In the genomic region with DNA sequence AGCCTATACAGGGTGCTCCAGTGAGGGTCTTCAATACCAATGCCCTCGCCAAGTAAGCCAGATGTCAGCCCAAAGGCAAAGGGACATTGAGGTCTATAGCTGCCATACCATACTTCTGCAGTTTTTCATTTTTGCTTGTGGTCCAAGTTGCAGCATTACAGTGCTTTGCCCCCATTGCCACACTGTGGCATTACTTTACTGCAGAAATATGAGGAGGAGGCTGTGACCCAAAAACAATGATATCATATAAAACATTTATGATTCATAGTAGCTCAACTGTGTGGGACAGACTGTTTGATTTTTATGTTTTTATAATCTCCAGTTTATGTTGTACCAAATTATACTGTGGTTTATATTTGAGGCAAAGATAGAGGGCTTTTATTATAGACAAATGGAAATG, we compare ENCODE assay signal across 31 cellular contexts.
DNase-seq lines count a peak whose midpoint lies in the region; ATAC-seq and TF ChIP-seq lines count a peak whose summit lies in the region.
"Had no signal": no experiment of that assay in that cellular context is flagged by ENCODE, and none has a peak within 500 bp of the region (broad histone marks: within the 10 kb centered on the region; RNA-seq: fewer than 3 reads in every experiment).

No MANE protein-coding gene starts in this region.

- TF ChIP-seq CTCF in IMR-90 (conservative IDR thresholded peaks at IDR 0.05; ENCODE audit: low read depth, low read length), result no peak
- TF ChIP-seq CTCF in cardiac fibroblast (IDR thresholded peaks at IDR 0.05; ENCODE audit: low read depth, low read length), result no peak
- no peak for TF ChIP-seq CTCF in foreskin fibroblast (IDR thresholded peaks at IDR 0.05; ENCODE audit: low read depth, low read length)
- TF ChIP-seq CTCF in WTC11 (IDR thresholded peaks at IDR 0.05), result no peak
- TF ChIP-seq CTCF in progenitor cell of endocrine pancreas (IDR thresholded peaks at IDR 0.05; ENCODE audit: unreplicated experiment), result no peak

- no peak overlapping the region for H3K27ac ChIP-seq in IMR-90 (ENCODE audit: insufficient read depth, low read length)
- H3K27ac ChIP-seq: breast epithelium, epithelial cell of prostate, lower lobe of right lung, neutrophil, skin epidermis had no signal

- H2BK20ac ChIP-seq in IMR-90 (ENCODE audit: low read depth, low read length), result no peak overlapping the region

- dilution Hi-C loops in IMR-90 (cut with HindIII; ENCODE audit: low sequenced_read_pairs, unreplicated experiment), result no loop called here

- H3K36me3 Mint-ChIP-seq in WTC11, result peaks cover 8% of the 10 kb centered on the region
- peaks cover 5% of the 10 kb centered on the region for H3K36me3 Mint-ChIP-seq in progenitor cell of endocrine pancreas (ENCODE audit: insufficient read depth)

- H4K8ac ChIP-seq in IMR-90 (ENCODE audit: low read depth in 2 of 2, low read length in 2 of 2), result no peak overlapping the region

- no peaks in the 10 kb centered on the region for H4K20me1 ChIP-seq in IMR-90 (ENCODE audit: insufficient read depth, low read length)

- no peak for TF ChIP-seq RAD21 in IMR-90 (IDR thresholded peaks at IDR 0.05; ENCODE audit: low read length)

- no peaks in the 10 kb centered on the region for H3K27me3 ChIP-seq in IMR-90 (ENCODE audit: control insufficient read depth, insufficient read depth, low read length)
- H3K27me3 ChIP-seq: breast epithelium, neutrophil had no signal

- DNase-seq in IMR-90 (peak; percentile 45), cardiac fibroblast (ENCODE audit: low read depth in 2 of 2) (peak; percentile 18 to 67), foreskin fibroblast (peak; percentile 5 to 27), WTC11 (ENCODE audit: low spot score) (no peak), progenitor cell of endocrine pancreas (ENCODE audit: low spot score, unreplicated experiment) (no peak), NCI-H2029 treated with DMSO at 0.1 percent for 48 hours (lab: John Stamatoyannopoulos, UW) (no peak)
- DNase-seq: activated CD4-positive, alpha-beta T cell treated with anti-CD3 and anti-CD28 coated beads, Interleukin-2, amount 50 U/mL, for 4 hours; activated naive CD4-positive, alpha-beta T cell treated with Interleukin-2 at 50 U/mL for 16 hours; activated T-cell treated with anti-CD3 and anti-CD28 coated beads, Interleukin-2, amount 50 U/mL, for 72 hours; Caco-2; DMS79; effector CD8-positive, alpha-beta T cell; GDM1; lower lobe of right lung; midbrain; naive thymus-derived CD4-positive, alpha-beta T cell; NCI-H1048; NCI-H1694 treated with DMSO at 0.1 percent for 48 hours; NCI-H2171; NCI-H510A treated with DMSO at 0.1 percent for 48 hours; OCI-M1; substantia nigra; T-helper 17 cell; trophoblast cell had no signal

- no peak overlapping the region for H3K9ac ChIP-seq in IMR-90 (ENCODE audit: low read depth, low read length)

- H3K9me3 Mint-ChIP-seq in WTC11, result no peaks in the 10 kb centered on the region
- no peaks in the 10 kb centered on the region for H3K9me3 Mint-ChIP-seq in progenitor cell of endocrine pancreas (ENCODE audit: low read depth)
- H3K9me3 Mint-ChIP-seq: activated T-cell treated with anti-CD3 and anti-CD28 coated beads, Interleukin-2, amount 50 U/mL, for 72 hours; CD14-positive monocyte; naive thymus-derived CD4-positive, alpha-beta T cell; stimulated activated memory B cell treated with anti-CD40 and anti-IgM and Interleukin-4, amounts not matched to agents 10 μg/mL and 1 μg/mL and 100 μg/mL, for 72 hours had no signal

- POLR2A ChIA-PET in IMR-90 (lab: Charles Lee; ENCODE audit: unreplicated experiment), result no interaction called here
- POLR2A ChIA-PET in WTC11 (lab: Charles Lee), result no interaction called here

- H2BK5ac ChIP-seq in IMR-90 (ENCODE audit: low read depth, low read length, poor library complexity, severe bottlenecking), result no peak overlapping the region

- no peak overlapping the region for H4K5ac ChIP-seq in IMR-90 (ENCODE audit: low read depth, low read length)

- no peak overlapping the region for H4K91ac ChIP-seq in IMR-90 (ENCODE audit: insufficient read depth, low read depth, low read length)

- peak; percentile 54 for ATAC-seq in IMR-90 (ENCODE audit: low read depth)
- no peak for ATAC-seq in WTC11
- no peak for ATAC-seq in HG03108 (IDR thresholded peaks at IDR 0.05; ENCODE audit: unreplicated experiment)
- ATAC-seq: activated T-cell treated with anti-CD3 and anti-CD28 coated beads, Interleukin-2, amount 50 U/mL, for 72 hours; lower lobe of right lung; naive thymus-derived CD4-positive, alpha-beta T cell; stimulated activated memory B cell treated with anti-CD40 and anti-IgM and Interleukin-4, amounts not matched to agents 10 μg/mL and 1 μg/mL and 100 μg/mL, for 72 hours; T-helper 17 cell had no signal

- H3K79me1 ChIP-seq in IMR-90 (ENCODE audit: low read depth in 1 of 2, low read length in 2 of 2), result no peaks in the 10 kb centered on the region

- H3K4me1 ChIP-seq in IMR-90 (ENCODE audit: control insufficient read depth, insufficient read depth, low read length), result peaks cover 2% of the 10 kb centered on the region; the same call in 1 of the 2 replicates
- H3K4me1 ChIP-seq: breast epithelium, Caco-2, lower lobe of right lung had no signal

- BruUV-seq in IMR-90 (replicated peaks; lab: Mats Ljungman, UMichigan), result no TSS peak

- peaks cover 3% of the 10 kb centered on the region; the same call in 1 of the 2 replicates for H3K9me1 ChIP-seq in IMR-90 (ENCODE audit: insufficient read depth, low read length)

- no peak overlapping the region for H2BK120ac ChIP-seq in IMR-90 (ENCODE audit: low read depth, low read length)

- H3K36me3 ChIP-seq in IMR-90 (ENCODE audit: control insufficient read depth, insufficient read depth, low read length), result 0 out of 2 replicates have a peak, but pooled peaks cover 2% of the 10 kb centered on the region

- H3K4ac ChIP-seq in IMR-90 (ENCODE audit: low read depth, low read length), result no peak overlapping the region

- no peak overlapping the region for H3K23ac ChIP-seq in IMR-90 (ENCODE audit: low read depth, low read length)

- no CpG with 5 or more reads among the region's 1 CpG for WGBS in IMR-90 (ENCODE audit: extremely low coverage in 2 of 2, insufficient read length in 1 of 2), 2 experiments

- H3K27me3 Mint-ChIP-seq in WTC11 (ENCODE audit: low read depth) (no peaks in the 10 kb centered on the region), progenitor cell of endocrine pancreas (no peaks in the 10 kb centered on the region)
- H3K27me3 Mint-ChIP-seq: naive thymus-derived CD4-positive, alpha-beta T cell; stimulated activated memory B cell treated with anti-CD40 and anti-IgM and Interleukin-4, amounts not matched to agents 10 μg/mL and 1 μg/mL and 100 μg/mL, for 72 hours; T-helper 17 cell had no signal

- no peak overlapping the region for H3K4me2 ChIP-seq in IMR-90 (ENCODE audit: low read depth, low read length)

- intact Hi-C loops in IMR-90 (cut with micrococcal nuclease), result loop anchor here (10.0 kb wide), 1 partner anchor 943 kb away; no protein-coding TSS in a partner anchor

- H2AK9ac ChIP-seq in IMR-90 (replicated peaks; ENCODE audit: low read depth, low read length, poor library complexity), result no peak overlapping the region

- in situ Hi-C loops in IMR-90 (cut with MboI; ENCODE audit: low sequenced_read_pairs), result loop anchor here (25.0 kb wide), 1 partner anchor 971 kb away; the partner anchor contains the start of gene GPR135

- no peaks in the 10 kb centered on the region for H3K4me1 Mint-ChIP-seq in WTC11
- no peaks in the 10 kb centered on the region for H3K4me1 Mint-ChIP-seq in progenitor cell of endocrine pancreas (ENCODE audit: low read depth)
- H3K4me1 Mint-ChIP-seq: stimulated activated memory B cell treated with anti-CD40 and anti-IgM and Interleukin-4, amounts not matched to agents 10 μg/mL and 1 μg/mL and 100 μg/mL, for 72 hours; T-helper 17 cell had no signal

- H3K14ac ChIP-seq in IMR-90 (replicated peaks; ENCODE audit: low read depth, low read length), result no peak overlapping the region

- H2AK5ac ChIP-seq in IMR-90 (ENCODE audit: low read depth, low read length), result no peak overlapping the region

- H3K9me3 ChIP-seq in IMR-90 (ENCODE audit: control insufficient read depth, insufficient read depth, low read length), result no peaks in the 10 kb centered on the region
- H3K9me3 ChIP-seq: breast epithelium, Caco-2, lower lobe of right lung, neutrophil had no signal

- no peak overlapping the region for H2AFZ ChIP-seq in IMR-90 (replicated peaks; ENCODE audit: low read length, poor library complexity)

- no peak overlapping the region for H3K56ac ChIP-seq in IMR-90 (ENCODE audit: extremely low read depth, insufficient read depth, low read length)

- TF ChIP-seq POLR2A in IMR-90 (IDR thresholded peaks at IDR 0.05; ENCODE audit: low read depth, low read length), result no peak

- H2BK15ac ChIP-seq in IMR-90 (ENCODE audit: low read depth, low read length), result no peak overlapping the region

- H3K27ac Mint-ChIP-seq in WTC11, result no peak overlapping the region
- no peak overlapping the region for H3K27ac Mint-ChIP-seq in progenitor cell of endocrine pancreas
- H3K27ac Mint-ChIP-seq: activated T-cell treated with anti-CD3 and anti-CD28 coated beads, Interleukin-2, amount 50 U/mL, for 72 hours; CD14-positive monocyte; naive thymus-derived CD4-positive, alpha-beta T cell; stimulated activated memory B cell treated with anti-CD40 and anti-IgM and Interleukin-4, amounts not matched to agents 10 μg/mL and 1 μg/mL and 100 μg/mL, for 72 hours; T-helper 17 cell had no signal

- H3K4me3 Mint-ChIP-seq in WTC11 (no peak overlapping the region), progenitor cell of endocrine pancreas (ENCODE audit: low read depth) (no peak overlapping the region)
- H3K4me3 Mint-ChIP-seq: activated T-cell treated with anti-CD3 and anti-CD28 coated beads, Interleukin-2, amount 50 U/mL, for 72 hours; CD14-positive monocyte; naive thymus-derived CD4-positive, alpha-beta T cell; stimulated activated memory B cell treated with anti-CD40 and anti-IgM and Interleukin-4, amounts not matched to agents 10 μg/mL and 1 μg/mL and 100 μg/mL, for 72 hours; T-helper 17 cell had no signal

- H3K4me3 ChIP-seq in IMR-90 (ENCODE audit: insufficient read depth, low read depth, low read length) (no peak overlapping the region), cardiac fibroblast (replicated peaks in 1 of 2; ENCODE audit: low read depth in 2 of 2, low read length in 2 of 2) (no peak overlapping the region), foreskin fibroblast (ENCODE audit: low read depth in 1 of 2, low read length in 2 of 2) (no peak overlapping the region)
- H3K4me3 ChIP-seq: breast epithelium, lower lobe of right lung, skin epidermis had no signal

- H3K18ac ChIP-seq in IMR-90 (ENCODE audit: low read depth, low read length), result no peak overlapping the region

- CTCF ChIA-PET in IMR-90 (lab: Yijun Ruan, JAX), result interaction anchor here (0.8 kb wide), 1 partner anchor 9 kb away, joined by 4 read pairs; no protein-coding TSS in a partner anchor
- CTCF ChIA-PET in WTC11 (lab: Charles Lee), result interaction anchor here (1.0 to 1.7 kb wide), 2 partner anchors 9 kb away, joined by 3 to 7 read pairs; no protein-coding TSS in a partner anchor

TF ChIP-seq in IMR-90, 13 proteins besides CTCF, POLR2A, EP300 and RAD21:
- TF ChIP-seq CEBPB (IDR thresholded peaks at IDR 0.05; ENCODE audit: low read depth, low read length) (peak; percentile 75), NFE2L2 (IDR thresholded peaks at IDR 0.05; ENCODE audit: low read depth, low read length) (no peak)

TF ChIP-seq in WTC11, 78 proteins besides CTCF, POLR2A, EP300 and RAD21 (continues in another document):
- TF ChIP-seq NFE2L1 (CRISPR knock-in tag; IDR thresholded peaks at IDR 0.05), result no peak

Comparison
In these comparisons a context has a peak if more than half of its experiments do, and no peak if none do; other contexts are left out.
1. DNase-seq: peak in IMR-90 (single experiment), cardiac fibroblast (2 of 2) and foreskin fibroblast (2 of 2); none in WTC11 (single experiment), progenitor cell of endocrine pancreas (single experiment) and NCI-H2029 treated with DMSO at 0.1 percent for 48 hours (single experiment).